In genomic region chr20:22411568-22412450, GRCh38 we compare ENCODE assay signal across 1 cellular context.
TF ChIP-seq lines count a peak whose summit lies in the region.

No MANE protein-coding gene starts in this region.

TF ChIP-seq in K562, 482 proteins besides CTCF, POLR2A, EP300 and RAD21 (continued from another document and continues in another):
- TF ChIP-seq BCLAF1 (IDR thresholded peaks at IDR 0.05; ENCODE audit: borderline replicate concordance in 1 of 2, control insufficient read depth in 1 of 2, low read depth in 2 of 2, low read length in 1 of 2): no peak
- peak; percentile 78 for TF ChIP-seq THRA (IDR thresholded peaks at IDR 0.05)
- TF ChIP-seq ILF3 (IDR thresholded peaks at IDR 0.05; ENCODE audit: borderline replicate concordance): no peak
- no peak for TF ChIP-seq SNIP1 (IDR thresholded peaks at IDR 0.05; ENCODE audit: low read depth)
- no peak; the same call in 1 of the 2 replicates for TF ChIP-seq ZNF24 (IDR thresholded peaks at IDR 0.05)
- TF ChIP-seq SFPQ (IDR thresholded peaks at IDR 0.05; ENCODE audit: low read depth, low read length): no peak
- no peak for TF ChIP-seq ZNF277 (CRISPR knock-in tag; IDR thresholded peaks at IDR 0.05; ENCODE audit: borderline replicate concordance)
- no peak for TF ChIP-seq HMG20B (CRISPR knock-in tag; IDR thresholded peaks at IDR 0.05)
- TF ChIP-seq IRF2 (CRISPR knock-in tag; IDR thresholded peaks at IDR 0.05): no peak
- TF ChIP-seq ADNP (tag; IDR thresholded peaks at IDR 0.05): no peak
- TF ChIP-seq POLR2G (IDR thresholded peaks at IDR 0.05; ENCODE audit: low read depth, low read length): peak; percentile 14; the same call in 1 of the 2 replicates
- TF ChIP-seq RFX5 (IDR thresholded peaks at IDR 0.05; ENCODE audit: low read depth, low read length): no peak
- no peak for TF ChIP-seq NR1H2 (CRISPR knock-in tag; IDR thresholded peaks at IDR 0.05)
- TF ChIP-seq MXI1 (IDR thresholded peaks at IDR 0.05; ENCODE audit: low read depth, low read length): no peak
- TF ChIP-seq HNRNPK (IDR thresholded peaks at IDR 0.05; ENCODE audit: low read depth, low read length, poor library complexity, severe bottlenecking): no peak
- TF ChIP-seq ARID3A (IDR thresholded peaks at IDR 0.05; ENCODE audit: borderline replicate concordance, low read depth, low read length): peak; percentile 82
- no peak for TF ChIP-seq HLTF (IDR thresholded peaks at IDR 0.05)
- TF ChIP-seq ZNF165 (CRISPR knock-in tag; IDR thresholded peaks at IDR 0.05; ENCODE audit: borderline replicate concordance): no peak
- no peak for TF ChIP-seq MTA3 (IDR thresholded peaks at IDR 0.05; ENCODE audit: borderline replicate concordance)
- TF ChIP-seq RUNX1 (IDR thresholded peaks at IDR 0.05; ENCODE audit: low read depth): no peak
- TF ChIP-seq RBM22 (IDR thresholded peaks at IDR 0.05; ENCODE audit: low read depth, low read length, poor library complexity, severe bottlenecking): no peak
- peak; percentile 64; the same call in 1 of the 2 replicates for TF ChIP-seq JUN (IDR thresholded peaks at IDR 0.05; ENCODE audit: borderline replicate concordance, low read depth, low read length)
- TF ChIP-seq JUN (CRISPR knock-in tag; IDR thresholded peaks at IDR 0.05; ENCODE audit: borderline replicate concordance): no peak
- TF ChIP-seq ZNF717 (CRISPR knock-in tag; IDR thresholded peaks at IDR 0.05): no peak
- TF ChIP-seq ZNF436 (CRISPR knock-in tag; IDR thresholded peaks at IDR 0.05): no peak
- TF ChIP-seq ZNF696 (CRISPR knock-in tag; conservative IDR thresholded peaks at IDR 0.05): no peak
- TF ChIP-seq ZNF830 (CRISPR knock-in tag; IDR thresholded peaks at IDR 0.05): no peak
- peak; percentile 73 to 84 for TF ChIP-seq MNT (conservative IDR thresholded peaks at IDR 0.05)
- TF ChIP-seq JUND (IDR thresholded peaks at IDR 0.05; ENCODE audit: borderline replicate concordance, low read depth, low read length): peak; percentile 88
- TF ChIP-seq JUND (tag; IDR thresholded peaks at IDR 0.05; ENCODE audit: borderline replicate concordance, low read depth, low read length): peak; percentile 82
- TF ChIP-seq FOXP4 (CRISPR knock-in tag; IDR thresholded peaks at IDR 0.05; ENCODE audit: borderline replicate concordance): no peak
- no peak for TF ChIP-seq HMGXB4 (CRISPR knock-in tag; IDR thresholded peaks at IDR 0.05)
- no peak for TF ChIP-seq BRF1 (IDR thresholded peaks at IDR 0.05; ENCODE audit: borderline replicate concordance, extremely low read depth, insufficient read length)
- TF ChIP-seq ZBTB5 (IDR thresholded peaks at IDR 0.05): no peak
- TF ChIP-seq TBP (optimal IDR thresholded peaks at IDR 0.05; ENCODE audit: low read depth, low read length): peak; percentile 37
- TF ChIP-seq ESRRB (CRISPR knock-in tag; IDR thresholded peaks at IDR 0.05; ENCODE audit: borderline replicate concordance): no peak
- TF ChIP-seq ZNF518B (CRISPR knock-in tag; IDR thresholded peaks at IDR 0.05): no peak
